ENCODE assay signal across 13 cellular contexts in genomic region chr12:114404451-114405198, GRCh38.
A peak's percentile ranks its signal among the peaks of the same experiment; 100 is the strongest.
DNase-seq lines count a peak whose midpoint lies in the region; ATAC-seq and TF ChIP-seq lines count a peak whose summit lies in the region.
"Had no signal": no experiment of that assay in that cellular context is flagged by ENCODE, and none has a peak within 500 bp of the region (broad histone marks: within the 10 kb centered on the region; RNA-seq: fewer than 3 reads in every experiment).

No MANE protein-coding gene starts in this region.

- TF ChIP-seq CTCF in foreskin fibroblast (IDR thresholded peaks at IDR 0.05; ENCODE audit: low read depth, low read length) = no peak

- peaks cover 96% of the 10 kb centered on the region for H3K27me3 Mint-ChIP-seq in T-helper 1 cell treated with Interleukin-12 subunit alpha and Interleukin-12 subunit beta and Interleukin-4 antibody, amounts not matched to agents 30 μg/mL and 1 μg/mL, for 36 hours (ENCODE audit: low read depth)

- no peak for ATAC-seq in GM21390 (IDR thresholded peaks at IDR 0.05; ENCODE audit: unreplicated experiment)

- H3K4me3 ChIP-seq in foreskin fibroblast (ENCODE audit: low read depth in 1 of 2, low read length in 2 of 2) (peak overlapping the region; percentile 75 to 91), skeletal muscle cell (ENCODE audit: low read depth, low read length) (peak overlapping the region; percentile 51)

- no peak overlapping the region for H3K4me3 Mint-ChIP-seq in T-helper 1 cell treated with Interleukin-12 subunit alpha and Interleukin-12 subunit beta and Interleukin-4 antibody, amounts not matched to agents 30 μg/mL and 1 μg/mL, for 36 hours
- H3K4me3 Mint-ChIP-seq: central memory CD8-positive, alpha-beta T cell; naive B cell had no signal

- H3K27ac Mint-ChIP-seq in T-helper 1 cell treated with Interleukin-12 subunit alpha and Interleukin-12 subunit beta and Interleukin-4 antibody, amounts not matched to agents 30 μg/mL and 1 μg/mL, for 36 hours = peak overlapping the region; percentile 34

- peaks cover 1% of the 10 kb centered on the region for H3K4me1 Mint-ChIP-seq in T-helper 1 cell treated with Interleukin-12 subunit alpha and Interleukin-12 subunit beta and Interleukin-4 antibody, amounts not matched to agents 30 μg/mL and 1 μg/mL, for 36 hours (ENCODE audit: low read depth)
- H3K4me1 Mint-ChIP-seq: central memory CD8-positive, alpha-beta T cell had no signal

- DNase-seq in T-helper 1 cell = no peak
- DNase-seq in NCI-H510A (lab: John Stamatoyannopoulos, UW) = peak; percentile 57
- peak in 1 of 2 donors; percentile 47 for DNase-seq in foreskin fibroblast
- no peak for DNase-seq in skeletal muscle cell (ENCODE audit: low read depth)
- DNase-seq in activated effector memory CD4-positive, alpha-beta T cell treated with Interleukin-2 at 50 U/mL for 16 hours = no peak
- DNase-seq in NCI-H1694 (lab: John Stamatoyannopoulos, UW) = no peak
- DNase-seq: erythroblast, naive B cell, SIG-M5, trophoblast cell had no signal

- no peaks in the 10 kb centered on the region for H3K9me3 Mint-ChIP-seq in T-helper 1 cell treated with Interleukin-12 subunit alpha and Interleukin-12 subunit beta and Interleukin-4 antibody, amounts not matched to agents 30 μg/mL and 1 μg/mL, for 36 hours
- H3K9me3 Mint-ChIP-seq: central memory CD8-positive, alpha-beta T cell had no signal

- H3K36me3 Mint-ChIP-seq in T-helper 1 cell treated with Interleukin-12 subunit alpha and Interleukin-12 subunit beta and Interleukin-4 antibody, amounts not matched to agents 30 μg/mL and 1 μg/mL, for 36 hours (ENCODE audit: low read depth) = peaks cover 3% of the 10 kb centered on the region
